Comparison of ENCODE assay signal across 22 cellular contexts in genomic region chr7:159020987-159021386, GRCh38.
DNase-seq lines count a peak whose midpoint lies in the region; ATAC-seq and TF ChIP-seq lines count a peak whose summit lies in the region.
"Had no signal": no experiment of that assay in that cellular context is flagged by ENCODE, and none has a peak within 500 bp of the region (broad histone marks: within the 10 kb centered on the region; RNA-seq: fewer than 3 reads in every experiment).

No MANE protein-coding gene starts in this region.

- H3K36me3 Mint-ChIP-seq in neural crest cell (ENCODE audit: low read depth): no peaks in the 10 kb centered on the region
- no peaks in the 10 kb centered on the region for H3K36me3 Mint-ChIP-seq in effector memory CD8-positive, alpha-beta T cell (ENCODE audit: insufficient read depth)

- H3K36me3 ChIP-seq in H7 (replicated peaks; ENCODE audit: control insufficient read depth, insufficient read depth, low read length) (no peaks in the 10 kb centered on the region), Karpas-422 (ENCODE audit: insufficient read depth, low read length) (no peaks in the 10 kb centered on the region)
- H3K36me3 ChIP-seq: stomach had no signal

- no peaks in the 10 kb centered on the region for H3K27me3 ChIP-seq in H7 (ENCODE audit: control insufficient read depth, insufficient read depth, low read length)
- H3K27me3 ChIP-seq in Karpas-422 (ENCODE audit: low read length): no peaks in the 10 kb centered on the region
- H3K27me3 ChIP-seq: SJCRH30, stomach had no signal

- no peak overlapping the region for H3K9ac ChIP-seq in Karpas-422 (ENCODE audit: low read length)

- no peak overlapping the region for H3K4me2 ChIP-seq in Karpas-422 (ENCODE audit: low read depth, low read length, poor library complexity, severe bottlenecking)

- H3K4me1 Mint-ChIP-seq in neural crest cell: peaks cover 20% of the 10 kb centered on the region
- H3K4me1 Mint-ChIP-seq in effector memory CD8-positive, alpha-beta T cell (ENCODE audit: low read depth in 2 of 2): peaks cover 4% of the 10 kb centered on the region in 2 donors
- H3K4me1 Mint-ChIP-seq: B cell had no signal

- TF ChIP-seq CTCF in neural crest cell (conservative IDR thresholded peaks at IDR 0.05): peak; percentile 37

- no peak overlapping the region for H3K27ac Mint-ChIP-seq in neural crest cell (ENCODE audit: unreplicated experiment)
- no peak overlapping the region for H3K27ac Mint-ChIP-seq in effector memory CD8-positive, alpha-beta T cell
- H3K27ac Mint-ChIP-seq: B cell; dendritic cell treated with granulocyte-macrophage colony-stimulating factor and Interleukin-4, amounts not matched to agents 40 ng/mL and 50 ng/mL, for 4 days; T-helper 17 cell had no signal

- peaks cover 11% of the 10 kb centered on the region; the same call in 1 of the 2 replicates for H3K9me3 ChIP-seq in Karpas-422 (ENCODE audit: low read length)
- H3K9me3 ChIP-seq: SJCRH30, stomach had no signal

- H3K4me3 ChIP-seq in H7 (ENCODE audit: insufficient read depth, low read depth, low read length): no peak overlapping the region
- no peak overlapping the region for H3K4me3 ChIP-seq in Karpas-422 (ENCODE audit: low read length)
- H3K4me3 ChIP-seq: SJCRH30, stomach had no signal

- no peak for ATAC-seq in effector memory CD8-positive, alpha-beta T cell (replicated peaks)
- ATAC-seq: left colon, PC-3, T-helper 17 cell had no signal

- H2AFZ ChIP-seq in Karpas-422 (ENCODE audit: low read length): no peak overlapping the region

- H4K20me1 ChIP-seq in Karpas-422 (ENCODE audit: insufficient read depth, low read depth, low read length): no peaks in the 10 kb centered on the region

- H3K9me3 Mint-ChIP-seq in neural crest cell: no peaks in the 10 kb centered on the region
- H3K9me3 Mint-ChIP-seq in effector memory CD8-positive, alpha-beta T cell: no peaks in the 10 kb centered on the region

- no peaks in the 10 kb centered on the region for H3K4me1 ChIP-seq in Karpas-422 (ENCODE audit: low read length)
- H3K4me1 ChIP-seq: SJCRH30 had no signal

- H3K27me3 Mint-ChIP-seq in neural crest cell (ENCODE audit: low read depth): peaks cover 9% of the 10 kb centered on the region
- H3K27me3 Mint-ChIP-seq in effector memory CD8-positive, alpha-beta T cell: peaks cover 19 to 63% of the 10 kb centered on the region in 2 donors
- H3K27me3 Mint-ChIP-seq: B cell; dendritic cell treated with granulocyte-macrophage colony-stimulating factor and Interleukin-4, amounts not matched to agents 40 ng/mL and 50 ng/mL, for 4 days had no signal

- intact Hi-C loops in cardiac septum (cut with DNase I): no loop called here
- intact Hi-C loops in posterior vena cava (cut with DNase I): loop anchor here in 1 of 2 donors (10.0 kb wide), 1 partner anchor 124 kb away; the partner anchor contains the start of gene VIPR2

- H3K79me2 ChIP-seq in Karpas-422 (ENCODE audit: low read length): no peaks in the 10 kb centered on the region

- no peaks in the 10 kb centered on the region for H3K9me2 ChIP-seq in Karpas-422 (replicated peaks; ENCODE audit: insufficient read depth, low read length)

- H3K4me3 Mint-ChIP-seq in neural crest cell: no peak overlapping the region
- no peak overlapping the region for H3K4me3 Mint-ChIP-seq in effector memory CD8-positive, alpha-beta T cell
- H3K4me3 Mint-ChIP-seq: B cell; dendritic cell treated with granulocyte-macrophage colony-stimulating factor and Interleukin-4, amounts not matched to agents 40 ng/mL and 50 ng/mL, for 4 days; T-helper 17 cell had no signal

- no peak overlapping the region for H3K27ac ChIP-seq in Karpas-422 (ENCODE audit: low read length)
- H3K27ac ChIP-seq: SJCRH30, stomach had no signal

- DNase-seq in H7: peak; percentile 92
- DNase-seq in Karpas-422: peak; percentile 73
- peak; percentile 44 for DNase-seq in cardiac septum (ENCODE audit: low spot score)
- peak; percentile 34 for DNase-seq in neural crest cell (ENCODE audit: low read depth, low spot score)
- no peak for DNase-seq in posterior vena cava (ENCODE audit: low spot score)
- DNase-seq in effector memory CD8-positive, alpha-beta T cell: no peak
- DNase-seq in ureter (ENCODE audit: low spot score): no peak
- DNase-seq: activated CD4-positive, alpha-beta T cell treated with anti-CD3 and anti-CD28 coated beads, Interleukin-2, amount 50 U/mL, for 4 hours; activated T-cell treated with anti-CD3 and anti-CD28 coated beads for 4 hours; amniotic stem cell; Caco-2; foreskin fibroblast; left colon; NCI-H1694; NCI-H2227 treated with DMSO at 0.1 percent for 48 hours; PC-3; stomach; T-helper 17 cell; trophoblast cell had no signal

Comparison
In these comparisons a context has a peak if more than half of its experiments do, and no peak if none do; other contexts are left out.
1. DNase-seq: peak in H7 (single experiment), Karpas-422 (single experiment), cardiac septum (single experiment) and neural crest cell (single experiment); none in posterior vena cava (single experiment), effector memory CD8-positive, alpha-beta T cell (0 of 3) and ureter (single experiment).